In the genomic region with DNA sequence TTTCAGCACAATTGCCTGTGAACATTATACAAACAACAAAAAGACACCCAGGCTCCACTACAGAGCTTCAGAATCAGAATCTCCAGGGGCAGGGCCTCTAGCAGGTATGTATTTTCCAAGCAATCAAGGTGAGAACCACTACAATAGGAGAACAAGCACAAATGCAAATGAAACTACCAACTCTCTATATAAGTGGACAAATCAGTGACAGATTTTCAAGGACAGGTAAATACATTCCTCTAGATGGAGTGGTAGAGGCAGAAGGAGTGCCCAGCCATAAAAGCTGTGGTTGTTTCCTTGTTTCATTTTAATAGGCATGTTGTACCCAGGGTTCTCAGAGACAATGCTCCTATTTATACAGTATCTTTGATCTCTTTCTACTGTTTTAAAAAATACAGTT, we compare ENCODE assay signal across 9 cellular contexts. TPM values are rescaled to one million over a fixed set of nuclear protein-coding genes. Genes with fewer than 3 reads are reported as not detected.
A peak's percentile ranks its signal among the peaks of the same experiment; 100 is the strongest.
DNase-seq lines count a peak whose midpoint lies in the region; ATAC-seq and TF ChIP-seq lines count a peak whose summit lies in the region.
"Had no signal": no experiment of that assay in that cellular context is flagged by ENCODE, and none has a peak within 500 bp of the region (broad histone marks: within the 10 kb centered on the region; RNA-seq: fewer than 3 reads in every experiment).

No MANE protein-coding gene starts in this region.

- peaks cover 4% of the 10 kb centered on the region; the same call in 1 of the 2 replicates for H3K27me3 Mint-ChIP-seq in HFFc6 (ENCODE audit: insufficient read depth)

- TF ChIP-seq CTCF in HFFc6 (IDR thresholded peaks at IDR 0.05) (peak; percentile 32; the same call in 1 of the 2 replicates), OCI-LY7 (conservative IDR thresholded peaks at IDR 0.05; ENCODE audit: low read length) (peak; percentile 67), epithelial cell of proximal tubule (conservative IDR thresholded peaks at IDR 0.05; ENCODE audit: low read depth, low read length) (peak; percentile 53), smooth muscle cell (IDR thresholded peaks at IDR 0.05; ENCODE audit: borderline replicate concordance, insufficient read depth, poor library complexity, severe bottlenecking) (no peak)

- H3K4me1 ChIP-seq in OCI-LY7 (ENCODE audit: insufficient read depth, low read length, poor library complexity, severe bottlenecking), result peaks cover 36% of the 10 kb centered on the region
- no peaks in the 10 kb centered on the region for H3K4me1 ChIP-seq in smooth muscle cell (ENCODE audit: low read depth)

- intact Hi-C loops in OCI-LY7 (cut with micrococcal nuclease; ENCODE audit: unreplicated experiment), result loop anchor here (2.0 to 10.0 kb wide), 2 partner anchors 199 to 361 kb away; no protein-coding TSS in a partner anchor

- H3K4me2 ChIP-seq in OCI-LY7 (ENCODE audit: low read length), result peak overlapping the region; percentile 66
- no peak overlapping the region for H3K4me2 ChIP-seq in smooth muscle cell

- H3F3A ChIP-seq in smooth muscle cell (ENCODE audit: low read depth), result no peaks in the 10 kb centered on the region

- H4K20me1 ChIP-seq in OCI-LY7 (ENCODE audit: insufficient read depth, low read length) (peaks cover 16% of the 10 kb centered on the region; the same call in 1 of the 2 replicates), smooth muscle cell (ENCODE audit: low read depth) (peaks cover 20% of the 10 kb centered on the region)

- CTCF ChIA-PET in OCI-LY7 (lab: Charles Lee; ENCODE audit: unreplicated experiment), result interaction anchor here (0.5 kb wide), 1 partner anchor 14 kb away, joined by 3 read pairs; no protein-coding TSS in a partner anchor

- no peak overlapping the region for H3K27ac Mint-ChIP-seq in HFFc6

- POLR2A ChIA-PET in OCI-LY7 (lab: Charles Lee), result interaction anchor here (0.6 to 2.4 kb wide), 6 partner anchors 10 to 305 kb away, joined by 3 to 7 read pairs (median 4); a partner anchor contains a TSS

- H2AFZ ChIP-seq in OCI-LY7 (ENCODE audit: low read length) (no peak overlapping the region), smooth muscle cell (ENCODE audit: low read depth) (no peak overlapping the region)

- H3K36me3 ChIP-seq in OCI-LY7 (ENCODE audit: insufficient read depth, low read length), result peaks cover 85% of the 10 kb centered on the region
- H3K36me3 ChIP-seq in smooth muscle cell (ENCODE audit: low read depth), result peaks cover under 1% of the 10 kb centered on the region

- no peak overlapping the region for H3K4me3 ChIP-seq in OCI-LY7 (ENCODE audit: low read depth, low read length, poor library complexity, severe bottlenecking)
- no peak overlapping the region for H3K4me3 ChIP-seq in epithelial cell of proximal tubule (ENCODE audit: low read depth, low read length)
- H3K4me3 ChIP-seq in smooth muscle cell, result no peak overlapping the region

- DNase-seq in HFFc6 (no peak), OCI-LY7 (ENCODE audit: low spot score) (peak; percentile 44), epithelial cell of proximal tubule (ENCODE audit: low read depth) (no peak), smooth muscle cell (lab: John Stamatoyannopoulos, UW; ENCODE audit: unreplicated experiment) (no peak), glomerular visceral epithelial cell (ENCODE audit: extremely low spot score) (no peak)
- DNase-seq: activated naive CD4-positive, alpha-beta T cell treated with Interleukin-2 at 50 U/mL for 16 hours had no signal

- peaks cover 12% of the 10 kb centered on the region for H3K4me1 Mint-ChIP-seq in HFFc6 (ENCODE audit: low read depth)

- H3K9me3 ChIP-seq in OCI-LY7 (ENCODE audit: low read length) (no peaks in the 10 kb centered on the region), smooth muscle cell (replicated peaks; ENCODE audit: low read depth) (no peaks in the 10 kb centered on the region)

- no peak overlapping the region for H3K4me3 Mint-ChIP-seq in HFFc6

- no peak overlapping the region for H3K9ac ChIP-seq in smooth muscle cell (ENCODE audit: low read depth)

- peaks cover 29% of the 10 kb centered on the region for H3K36me3 Mint-ChIP-seq in HFFc6 (ENCODE audit: low read depth)

- peaks cover 13% of the 10 kb centered on the region; the same call in 1 of the 2 replicates for H3K79me2 ChIP-seq in OCI-LY7 (ENCODE audit: insufficient read depth, low read depth, low read length)
- peaks cover 9% of the 10 kb centered on the region for H3K79me2 ChIP-seq in smooth muscle cell (ENCODE audit: low read depth)

- H3K27ac ChIP-seq in OCI-LY7 (ENCODE audit: low read depth, low read length, poor library complexity, severe bottlenecking) (peak overlapping the region; percentile 74), smooth muscle cell (ENCODE audit: low read depth) (peak overlapping the region; percentile 23)

- ATAC-seq in GM18519 (IDR thresholded peaks at IDR 0.05; ENCODE audit: low FRiP score, unreplicated experiment) (no peak), HG03159 (IDR thresholded peaks at IDR 0.05; ENCODE audit: unreplicated experiment) (no peak)
- ATAC-seq: activated CD4-positive, CD25-positive, alpha-beta regulatory T cell treated with anti-CD3 and anti-CD28 coated beads, Interleukin-2, amount 50 U/mL, for 24 hours had no signal

- H3K27me3 ChIP-seq in smooth muscle cell (ENCODE audit: low read depth), result no peaks in the 10 kb centered on the region

- no peaks in the 10 kb centered on the region for H3K9me3 Mint-ChIP-seq in HFFc6

- BruUV-seq in OCI-LY7 (replicated peaks; lab: Mats Ljungman, UMichigan), result no TSS peak

- H3K9me2 ChIP-seq in OCI-LY7 (ENCODE audit: insufficient read depth, low read length), result no peaks in the 10 kb centered on the region

RNA-seq across cellular contexts. Expression of a gene that starts 20.1 kb away (rescaled TPM):
- total RNA-seq in HFFc6 (2021; fragmentation: NEBNext Ultra II Directional; extraction: Animal tissue kit (Norgen Biotek cat#: 25700)), result under 1 TPM; 0.24 to 0.79 (median 0.31) TPM
- 2.8 and 3.2 TPM in 2 replicates for total RNA-seq in OCI-LY7 (2014; rRNA removed; shearing (Covaris generic))
- total RNA-seq in OCI-LY7 (2022) (5.0 and 5.6 TPM in 2 replicates), epithelial cell of proximal tubule (0.22 TPM in 1 of 2 replicates, not detected in the other), smooth muscle cell (0.81 and 2.5 TPM in 2 replicates)
- polyA plus RNA-seq in smooth muscle cell, result 0.64 and 1.6 TPM in 2 replicates

RNA-seq across cellular contexts. Expression of a gene that starts 42.4 kb away (rescaled TPM):
- total RNA-seq in HFFc6 (2021; fragmentation: NEBNext Ultra II Directional; extraction: Animal tissue kit (Norgen Biotek cat#: 25700)), result 10 to 100 TPM; 66.5 to 76.7 (median 68.1) TPM
- total RNA-seq in OCI-LY7 (2014; rRNA removed; shearing (Covaris generic)), result 89.7 and 101 TPM in 2 replicates
- total RNA-seq in OCI-LY7 (2022), result 117 and 130 TPM in 2 replicates
- total RNA-seq in epithelial cell of proximal tubule, result 57.1 and 87.8 TPM in 2 replicates
- total RNA-seq in smooth muscle cell, result 93.2 and 110 TPM in 2 replicates
- 51.9 and 52.6 TPM in 2 replicates for polyA plus RNA-seq in smooth muscle cell

RNA-seq across cellular contexts. Expression of a gene that starts 44.0 kb away (rescaled TPM):
- 10 to 100 TPM; 18.5 to 27.5 (median 22.1) TPM for total RNA-seq in HFFc6 (2021; fragmentation: NEBNext Ultra II Directional; extraction: Animal tissue kit (Norgen Biotek cat#: 25700))
- total RNA-seq in OCI-LY7 (2014; rRNA removed; shearing (Covaris generic)), result 24.7 and 35.8 TPM in 2 replicates
- total RNA-seq in OCI-LY7 (2022) (42.2 and 49.1 TPM in 2 replicates), epithelial cell of proximal tubule (43.8 and 54.5 TPM in 2 replicates), smooth muscle cell (19.4 and 23.3 TPM in 2 replicates)
- polyA plus RNA-seq in smooth muscle cell, result 16.7 and 26.8 TPM in 2 replicates
